In genomic region chr16:17927015-17927414, GRCh38 we compare ENCODE assay signal across 14 cellular contexts.
A peak's percentile ranks its signal among the peaks of the same experiment; 100 is the strongest.
DNase-seq lines count a peak whose midpoint lies in the region; ATAC-seq, FAIRE-seq and TF ChIP-seq lines count a peak whose summit lies in the region.
"Had no signal": no experiment of that assay in that cellular context is flagged by ENCODE, and none has a peak within 500 bp of the region (broad histone marks: within the 10 kb centered on the region; RNA-seq: fewer than 3 reads in every experiment).

No MANE protein-coding gene starts in this region.

- no peak overlapping the region for H3K27ac ChIP-seq in K562 (ENCODE audit: extremely low read depth, low read depth, low read length)
- H3K27ac ChIP-seq: GM23248 had no signal

- TF ChIP-seq CTCF in K562 (IDR thresholded peaks at IDR 0.05 in 2 of 3, conservative IDR thresholded peaks at IDR 0.05 in 1 of 3; ENCODE audit: insufficient read depth in 2 of 3, low read depth in 1 of 3, low read length in 3 of 3) (no peak), GM13976 (IDR thresholded peaks at IDR 0.05; ENCODE audit: borderline replicate concordance, control extremely low read depth, extremely low read depth, insufficient read depth, missing control alignments) (no peak)

- FAIRE-seq in K562 (lab: Jason Lieb, UNC): peak; percentile 54

- BruUV-seq in K562 (replicated peaks; lab: Mats Ljungman, UMichigan): no TSS peak

- POLR2A ChIA-PET in K562 (lab: Yijun Ruan, JAX): no interaction called here

- no peaks in the 10 kb centered on the region for H4K20me1 ChIP-seq in K562 (replicated peaks; ENCODE audit: control insufficient read depth, insufficient read depth, low read length)

- H3K4me1 ChIP-seq in K562 (replicated peaks in 1 of 2; ENCODE audit: control insufficient read depth in 2 of 2, insufficient read depth in 2 of 2, low read length in 2 of 2): no peaks in the 10 kb centered on the region

- TF ChIP-seq RAD21 in K562 (CRISPR knock-in tag; conservative IDR thresholded peaks at IDR 0.05 in 1 of 2, IDR thresholded peaks at IDR 0.05 in 1 of 2): no peak

- CTCF ChIA-PET in K562 (lab: Yijun Ruan, JAX; ENCODE audit: low intra/inter-chr PET ratio): no interaction called here

- H2AFZ ChIP-seq in K562 (ENCODE audit: low read depth, low read length): no peak overlapping the region
- H2AFZ ChIP-seq: GM23248 had no signal

- WGBS in K562 (ENCODE audit: insufficient coverage, low coverage, missing lambda C conversion rate): 5% methylated on average over 3 of the region's 3 CpGs

- no peaks in the 10 kb centered on the region for H3K27me3 ChIP-seq in K562 (ENCODE audit: control insufficient read depth in 2 of 2, insufficient read depth in 2 of 2, low read length in 2 of 2)

- in situ Hi-C loops in K562 (cut with MboI): no loop called here
- in situ Hi-C loops in GM13976 (cut with MboI; ENCODE audit: low sequenced_read_pairs, unreplicated experiment): no loop called here

- H3K9me1 ChIP-seq in K562 (ENCODE audit: control insufficient read depth, insufficient read depth, low read length): no peaks in the 10 kb centered on the region

- no peak for TF ChIP-seq POLR2A in K562 (conservative IDR thresholded peaks at IDR 0.05)

- no peaks in the 10 kb centered on the region for H3K79me2 ChIP-seq in K562 (ENCODE audit: control insufficient read depth, insufficient read depth, low read length)

- H3K36me3 ChIP-seq in K562 (ENCODE audit: control insufficient read depth, insufficient read depth, low read length): no peaks in the 10 kb centered on the region

- no peak for ATAC-seq in K562

- H3K9me3 ChIP-seq in K562 (replicated peaks; ENCODE audit: control insufficient read depth, insufficient read depth, low read depth, low read length): no peaks in the 10 kb centered on the region

- H3K4me3 ChIP-seq in K562: no peak overlapping the region
- H3K4me3 ChIP-seq: GM23248 had no signal

- no peak overlapping the region for H3K9ac ChIP-seq in K562 (ENCODE audit: insufficient read depth in 1 of 2, low read depth in 2 of 2, low read length in 2 of 2)
- H3K9ac ChIP-seq: GM23248 had no signal

- intact Hi-C loops in K562 (cut with micrococcal nuclease): no loop called here

- no peak for TF ChIP-seq EP300 in K562 (IDR thresholded peaks at IDR 0.05; ENCODE audit: low read length)

- no peak overlapping the region for H3K4me2 ChIP-seq in K562 (ENCODE audit: insufficient read depth, low read length)

- DNase-seq in NCI-H748 (lab: John Stamatoyannopoulos, UW; ENCODE audit: unreplicated experiment): peak; percentile 11
- no peak for DNase-seq in NCI-H748 treated with DMSO at 0.1 percent for 48 hours (lab: John Stamatoyannopoulos, UW)
- peak; percentile 85 for DNase-seq in NCI-H524 treated with DMSO at 0.1 percent for 48 hours (lab: John Stamatoyannopoulos, UW)
- DNase-seq in K562 (ENCODE audit: extremely low read depth in 1 of 4, low spot score in 3 of 4): peak in 1 of 4 experiments; percentile 41
- DNase-seq in GM13976 (ENCODE audit: low spot score): no peak
- no peak for DNase-seq in HuH-7 (ENCODE audit: low spot score)
- DNase-seq in dermis blood vessel endothelial cell: no peak
- DNase-seq: ACHN; C1 segment of cervical spinal cord; Calu3; CD4-positive, alpha-beta T cell; DMS 273 treated with DMSO at 0.1 percent for 48 hours; GM23248; H7 had no signal

TF ChIP-seq in K562, 482 proteins besides CTCF, POLR2A, EP300 and RAD21 (continues in another document):
- TF ChIP-seq MCM3 (IDR thresholded peaks at IDR 0.05) (no peak), NBN (IDR thresholded peaks at IDR 0.05; ENCODE audit: low read depth) (no peak), IFI16 (CRISPR knock-in tag; IDR thresholded peaks at IDR 0.05) (no peak), GTF2B (IDR thresholded peaks at IDR 0.05; ENCODE audit: extremely low read depth, insufficient read length) (no peak), ARID3A (IDR thresholded peaks at IDR 0.05; ENCODE audit: borderline replicate concordance, low read depth, low read length) (no peak), TCF3 (CRISPR knock-in tag; IDR thresholded peaks at IDR 0.05) (peak; percentile 28; the same call in 1 of the 2 replicates), HNRNPLL (IDR thresholded peaks at IDR 0.05; ENCODE audit: low read depth, low read length, poor library complexity, severe bottlenecking) (no peak), CBFA2T3 (IDR thresholded peaks at IDR 0.05) (peak; percentile 50), PATZ1 (CRISPR knock-in tag; IDR thresholded peaks at IDR 0.05; ENCODE audit: borderline replicate concordance) (no peak), E2F5 (CRISPR knock-in tag; IDR thresholded peaks at IDR 0.05) (no peak), RERE (CRISPR knock-in tag; IDR thresholded peaks at IDR 0.05; ENCODE audit: borderline replicate concordance) (no peak), ARID1B (IDR thresholded peaks at IDR 0.05) (peak; percentile 47)

Comparison
In these comparisons a context has a peak if more than half of its experiments do, and no peak if none do; other contexts are left out.
1. DNase-seq: peak in NCI-H748 (single experiment) and NCI-H524 treated with DMSO at 0.1 percent for 48 hours (single experiment); none in NCI-H748 treated with DMSO at 0.1 percent for 48 hours (single experiment), GM13976 (single experiment), HuH-7 (single experiment) and dermis blood vessel endothelial cell (single experiment).